In genomic region chr22:46762238-46763050, GRCh38 we compare ENCODE assay signal across 8 cellular contexts. TPM values are rescaled to one million over a fixed set of nuclear protein-coding genes. Genes with fewer than 3 reads are reported as not detected.
DNase-seq lines count a peak whose midpoint lies in the region; ATAC-seq, FAIRE-seq and TF ChIP-seq lines count a peak whose summit lies in the region.

A gene with protein sequence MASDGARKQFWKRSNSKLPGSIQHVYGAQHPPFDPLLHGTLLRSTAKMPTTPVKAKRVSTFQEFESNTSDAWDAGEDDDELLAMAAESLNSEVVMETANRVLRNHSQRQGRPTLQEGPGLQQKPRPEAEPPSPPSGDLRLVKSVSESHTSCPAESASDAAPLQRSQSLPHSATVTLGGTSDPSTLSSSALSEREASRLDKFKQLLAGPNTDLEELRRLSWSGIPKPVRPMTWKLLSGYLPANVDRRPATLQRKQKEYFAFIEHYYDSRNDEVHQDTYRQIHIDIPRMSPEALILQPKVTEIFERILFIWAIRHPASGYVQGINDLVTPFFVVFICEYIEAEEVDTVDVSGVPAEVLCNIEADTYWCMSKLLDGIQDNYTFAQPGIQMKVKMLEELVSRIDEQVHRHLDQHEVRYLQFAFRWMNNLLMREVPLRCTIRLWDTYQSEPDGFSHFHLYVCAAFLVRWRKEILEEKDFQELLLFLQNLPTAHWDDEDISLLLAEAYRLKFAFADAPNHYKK (plus strand): TSS chr22:46762650. CDS start chr22:46762787, 137 bp downstream.

- peak within 1 kb of the TSS; percentile 99 for H3K27ac Mint-ChIP-seq in WTC11

- peak; percentile 97 for DNase-seq in A673 (ENCODE audit: low spot score)
- DNase-seq in NCI-H2227 treated with DMSO at 0.1 percent for 48 hours (lab: John Stamatoyannopoulos, UW): peak; percentile 84
- DNase-seq in WTC11 (ENCODE audit: low spot score): peak; percentile 94
- peak; percentile 79 for DNase-seq in bronchial epithelial cell (ENCODE audit: low read depth)
- DNase-seq in iPS-NIHi11 (ENCODE audit: low spot score): peak; percentile 98
- DNase-seq in small intestine: peak; percentile 95

- H3K9me3 ChIP-seq in A673 (ENCODE audit: low read depth, low read length, poor library complexity, severe bottlenecking) (no peaks in the 10 kb centered on the region), small intestine (ENCODE audit: control insufficient read depth, low read depth) (no peaks in the 10 kb centered on the region)

- peaks cover 5% of the 10 kb centered on the region for H3K36me3 Mint-ChIP-seq in WTC11

- WGBS in small intestine, 3 donors: 0 to 1% (median 1%) methylated on average over 63 to 66 of the region's 66 CpGs

- intact Hi-C loops in A673 (cut with micrococcal nuclease; ENCODE audit: unreplicated experiment): no loop called here

- FAIRE-seq in bronchial epithelial cell (lab: Jason Lieb, UNC) (no peak), small intestine (lab: Jason Lieb, UNC) (no peak)

- H3K27ac ChIP-seq in A673 (ENCODE audit: low read depth, low read length, poor library complexity, severe bottlenecking) (peak within 1 kb of the TSS; percentile 96), small intestine (ENCODE audit: low read depth in 1 of 2, low read length in 1 of 2) (peak within 1 kb of the TSS; percentile 88 to 96)

- CTCF ChIA-PET in A673 (lab: Charles Lee): interaction anchor here (0.9 kb wide), 1 partner anchor 199 kb away, joined by 3 read pairs; no protein-coding TSS in a partner anchor
- CTCF ChIA-PET in WTC11 (lab: Charles Lee): interaction anchor here (1.0 to 2.0 kb wide), 9 partner anchors 11 to 394 kb away, joined by 3 to 23 read pairs (median 5); partner anchors contain the start of gene CERK

- peaks cover 20% of the 10 kb centered on the region for H3K4me1 Mint-ChIP-seq in WTC11

- H3K4me3 Mint-ChIP-seq in WTC11: peak within 1 kb of the TSS; percentile 99

- H3K4me1 ChIP-seq in A673 (ENCODE audit: insufficient read depth, low read length, poor library complexity, severe bottlenecking) (peaks cover 4% of the 10 kb centered on the region), small intestine (ENCODE audit: control insufficient read depth in 2 of 2, insufficient read depth in 1 of 2, low read depth in 1 of 2, low read length in 1 of 2) (peaks cover 0 to 3% of the 10 kb centered on the region in 2 donors)

- peaks cover 2% of the 10 kb centered on the region for H3K9me3 Mint-ChIP-seq in WTC11

- H3K4me3 ChIP-seq in A673 (ENCODE audit: low read depth, low read length, poor library complexity, severe bottlenecking): peak within 1 kb of the TSS; percentile 99
- peak within 1 kb of the TSS; percentile 96 for H3K4me3 ChIP-seq in bronchial epithelial cell (ENCODE audit: low read depth, low read length)
- peak within 1 kb of the TSS; percentile 86 to 87 for H3K4me3 ChIP-seq in small intestine (ENCODE audit: low read depth in 1 of 2, low read length in 2 of 2)

- no peak for TF ChIP-seq CTCF in A673 (conservative IDR thresholded peaks at IDR 0.05; ENCODE audit: low read depth, low read length)
- no peak for TF ChIP-seq CTCF in WTC11 (IDR thresholded peaks at IDR 0.05)
- TF ChIP-seq CTCF in bronchial epithelial cell (IDR thresholded peaks at IDR 0.05; ENCODE audit: insufficient read depth, low read length, severe bottlenecking): no peak

- POLR2A ChIA-PET in A673 (lab: Charles Lee; ENCODE audit: low non-redundant PET) (interaction anchor here (0.6 to 1.4 kb wide), 3 partner anchors 12 to 140 kb away, joined by 3 to 4 read pairs (median 4); no protein-coding TSS in a partner anchor), WTC11 (lab: Charles Lee) (interaction anchor here (0.7 to 1.4 kb wide), 6 partner anchors 12 to 164 kb away, joined by 3 to 6 read pairs (median 4); no protein-coding TSS in a partner anchor)

- BruUV-seq in A673 (replicated peaks; lab: Mats Ljungman, UMichigan): no TSS peak

- ATAC-seq in GM18868 (IDR thresholded peaks at IDR 0.05; ENCODE audit: unreplicated experiment) (peak; percentile 78), HG03108 (IDR thresholded peaks at IDR 0.05; ENCODE audit: unreplicated experiment) (peak; percentile 45), WTC11 (peak; percentile 85)

- no peaks in the 10 kb centered on the region for H3K27me3 Mint-ChIP-seq in WTC11 (ENCODE audit: low read depth)

- H3K27me3 ChIP-seq in A673 (replicated peaks; ENCODE audit: insufficient read depth, low read depth, low read length, poor library complexity) (no peaks in the 10 kb centered on the region), bronchial epithelial cell (ENCODE audit: control insufficient read depth, insufficient read depth, low read length) (no peaks in the 10 kb centered on the region), small intestine (ENCODE audit: control insufficient read depth in 2 of 2, insufficient read depth in 2 of 2, low read length in 2 of 2) (no peaks in the 10 kb centered on the region)

- no peaks in the 10 kb centered on the region for H3K36me3 ChIP-seq in A673 (ENCODE audit: insufficient read depth, low read length, poor library complexity, severe bottlenecking)
- H3K36me3 ChIP-seq in bronchial epithelial cell (ENCODE audit: control insufficient read depth, insufficient read depth, low read length): peaks cover 2% of the 10 kb centered on the region
- no peaks in the 10 kb centered on the region for H3K36me3 ChIP-seq in small intestine (ENCODE audit: control insufficient read depth in 2 of 2, insufficient read depth in 2 of 2, low read length in 2 of 2)

TF ChIP-seq in WTC11, 78 proteins besides CTCF, POLR2A, EP300 and RAD21 (continues in another document):
- TF ChIP-seq ZNF263 (CRISPR knock-in tag; IDR thresholded peaks at IDR 0.05; ENCODE audit: low read depth): no peak
- TF ChIP-seq ZMAT4 (CRISPR knock-in tag; IDR thresholded peaks at IDR 0.05): no peak
- TF ChIP-seq, protein P1, sequence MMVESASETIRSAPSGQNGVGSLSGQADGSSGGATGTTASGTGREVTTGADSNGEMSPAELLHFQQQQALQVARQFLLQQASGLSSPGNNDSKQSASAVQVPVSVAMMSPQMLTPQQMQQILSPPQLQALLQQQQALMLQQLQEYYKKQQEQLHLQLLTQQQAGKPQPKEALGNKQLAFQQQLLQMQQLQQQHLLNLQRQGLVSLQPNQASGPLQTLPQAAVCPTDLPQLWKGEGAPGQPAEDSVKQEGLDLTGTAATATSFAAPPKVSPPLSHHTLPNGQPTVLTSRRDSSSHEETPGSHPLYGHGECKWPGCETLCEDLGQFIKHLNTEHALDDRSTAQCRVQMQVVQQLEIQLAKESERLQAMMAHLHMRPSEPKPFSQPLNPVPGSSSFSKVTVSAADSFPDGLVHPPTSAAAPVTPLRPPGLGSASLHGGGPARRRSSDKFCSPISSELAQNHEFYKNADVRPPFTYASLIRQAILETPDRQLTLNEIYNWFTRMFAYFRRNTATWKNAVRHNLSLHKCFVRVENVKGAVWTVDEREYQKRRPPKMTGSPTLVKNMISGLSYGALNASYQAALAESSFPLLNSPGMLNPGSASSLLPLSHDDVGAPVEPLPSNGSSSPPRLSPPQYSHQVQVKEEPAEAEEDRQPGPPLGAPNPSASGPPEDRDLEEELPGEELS (CRISPR knock-in tag; IDR thresholded peaks at IDR 0.05): peak; percentile 27; the same call in 1 of the 2 replicates
- peak; percentile 66; the same call in 1 of the 2 replicates for TF ChIP-seq USF1 (CRISPR knock-in tag; IDR thresholded peaks at IDR 0.05)
- TF ChIP-seq ZNF281 (CRISPR knock-in tag; IDR thresholded peaks at IDR 0.05): 0 out of 2 replicates have a peak, but pooled peaks have one; percentile 15
- no peak for TF ChIP-seq ZNF396 (CRISPR knock-in tag; IDR thresholded peaks at IDR 0.05; ENCODE audit: borderline replicate concordance)

RNA-seq across cellular contexts. Expression of the gene that starts here (rescaled TPM):
- total RNA-seq in A673 (2021) (22.5 and 23.5 TPM in 2 replicates), WTC11 (2021) (18.1 to 21.0 TPM (median 19.1 TPM) in 3 replicates), bronchial epithelial cell (10.0 and 14.8 TPM in 2 replicates)
- 10 to 100 TPM; 17.7 to 23.0 (median 18.9) TPM for polyA plus RNA-seq in small intestine

Comparison
In these comparisons a context has a peak if more than half of its experiments do, and no peak if none do; other contexts are left out.
1. Peak in every context shown above with its lines: DNase-seq, ATAC-seq, H3K4me3 ChIP-seq and H3K27ac ChIP-seq.